In genomic region chr2:108316881-108317258, GRCh38 we compare ENCODE assay signal across 24 cellular contexts. TPM values are rescaled to one million over a fixed set of nuclear protein-coding genes. Genes with fewer than 3 reads are reported as not detected.
DNase-seq lines count a peak whose midpoint lies in the region; ATAC-seq and TF ChIP-seq lines count a peak whose summit lies in the region.
"Had no signal": no experiment of that assay in that cellular context is flagged by ENCODE, and none has a peak within 500 bp of the region (broad histone marks: within the 10 kb centered on the region; RNA-seq: fewer than 3 reads in every experiment).

No MANE protein-coding gene starts in this region.

- DNase-seq in colonic mucosa = no peak
- DNase-seq in sciatic nerve (ENCODE audit: low spot score) = no peak
- no peak for DNase-seq in dedifferentiated amniotic fluid mesenchymal stem cell (ENCODE audit: extremely low spot score)
- DNase-seq: activated CD8-positive, alpha-beta T cell treated with anti-CD3 and anti-CD28 coated beads for 36 hours; BE2C; HCEC 1CT; heart right ventricle; immature natural killer cell; left ventricle myocardium inferior; naive B cell; SK-N-SH; T-helper 17 cell; transverse colon had no signal

- H3K4me1 Mint-ChIP-seq in stimulated activated memory B cell treated with anti-CD40 and anti-IgM and Interleukin-4, amounts not matched to agents 10 μg/mL and 1 μg/mL and 100 μg/mL, for 72 hours = no peaks in the 10 kb centered on the region
- H3K4me1 Mint-ChIP-seq: immature natural killer cell, naive B cell had no signal

- H3K36me3 ChIP-seq in HUES6 (ENCODE audit: control insufficient read depth, insufficient read depth, low read length) (no peaks in the 10 kb centered on the region), colonic mucosa (no peaks in the 10 kb centered on the region), iPS-20b (ENCODE audit: insufficient read depth, low read depth, low read length) (no peaks in the 10 kb centered on the region)
- H3K36me3 ChIP-seq: BE2C, cardiac muscle cell, heart right ventricle, left ventricle myocardium inferior, transverse colon had no signal

- peaks cover 8% of the 10 kb centered on the region for H3K27me3 Mint-ChIP-seq in stimulated activated memory B cell treated with anti-CD40 and anti-IgM and Interleukin-4, amounts not matched to agents 10 μg/mL and 1 μg/mL and 100 μg/mL, for 72 hours
- H3K27me3 Mint-ChIP-seq: activated CD8-positive, alpha-beta T cell treated with anti-CD3 and anti-CD28 coated beads for 36 hours; dendritic cell treated with granulocyte-macrophage colony-stimulating factor and Interleukin-4, amounts not matched to agents 40 ng/mL and 50 ng/mL, for 4 days had no signal

- no peak overlapping the region for H3K4me3 Mint-ChIP-seq in stimulated activated memory B cell treated with anti-CD40 and anti-IgM and Interleukin-4, amounts not matched to agents 10 μg/mL and 1 μg/mL and 100 μg/mL, for 72 hours
- H3K4me3 Mint-ChIP-seq: activated CD8-positive, alpha-beta T cell treated with anti-CD3 and anti-CD28 coated beads for 36 hours; dendritic cell treated with granulocyte-macrophage colony-stimulating factor and Interleukin-4, amounts not matched to agents 40 ng/mL and 50 ng/mL, for 4 days; immature natural killer cell; naive B cell; T-helper 17 cell had no signal

- H3K9me3 ChIP-seq in HUES6 (ENCODE audit: control insufficient read depth, insufficient read depth, low read depth, low read length) (0 out of 2 replicates have a peak, but pooled peaks cover 7% of the 10 kb centered on the region), colonic mucosa (no peaks in the 10 kb centered on the region), iPS-20b (ENCODE audit: insufficient read depth, low read depth, low read length) (no peaks in the 10 kb centered on the region)
- H3K9me3 ChIP-seq: BE2C, heart right ventricle, left ventricle myocardium inferior, SK-N-SH, transverse colon had no signal

- H3K9ac ChIP-seq in HUES6 (ENCODE audit: low read length) (no peak overlapping the region), colonic mucosa (ENCODE audit: low read depth in 2 of 2, low read length in 2 of 2) (no peak overlapping the region), iPS-20b (ENCODE audit: low read depth, low read length) (no peak overlapping the region; the same call in 1 of the 2 replicates)
- H3K9ac ChIP-seq: SK-N-SH had no signal

- intact Hi-C loops in colonic mucosa (cut with DNase I) (no loop called here), sciatic nerve (cut with DNase I) (no loop called here)

- H3K4me3 ChIP-seq in HUES6 (ENCODE audit: low read depth, low read length) (peak overlapping the region; percentile 24), colonic mucosa (no peak overlapping the region), iPS-20b (ENCODE audit: low read length) (peak overlapping the region; percentile 48)
- H3K4me3 ChIP-seq: cardiac muscle cell, heart right ventricle, left ventricle myocardium inferior, skin epidermis, transverse colon had no signal

- no peaks in the 10 kb centered on the region for H3K36me3 Mint-ChIP-seq in stimulated activated memory B cell treated with anti-CD40 and anti-IgM and Interleukin-4, amounts not matched to agents 10 μg/mL and 1 μg/mL and 100 μg/mL, for 72 hours
- H3K36me3 Mint-ChIP-seq: activated naive CD4-positive, alpha-beta T cell treated with anti-CD3 and anti-CD28 coated beads, Interleukin-2, amount 50 U/mL, for 72 hours; immature natural killer cell; naive B cell had no signal

- H3K27me3 ChIP-seq in HUES6 (ENCODE audit: control insufficient read depth, insufficient read depth, low read length) = no peaks in the 10 kb centered on the region
- H3K27me3 ChIP-seq in colonic mucosa = no peaks in the 10 kb centered on the region
- H3K27me3 ChIP-seq in iPS-20b (ENCODE audit: insufficient read depth, low read length) = no peaks in the 10 kb centered on the region
- H3K27me3 ChIP-seq: BE2C, cardiac muscle cell, heart right ventricle, transverse colon had no signal

- H3K27ac Mint-ChIP-seq in stimulated activated memory B cell treated with anti-CD40 and anti-IgM and Interleukin-4, amounts not matched to agents 10 μg/mL and 1 μg/mL and 100 μg/mL, for 72 hours = no peak overlapping the region
- H3K27ac Mint-ChIP-seq: activated CD8-positive, alpha-beta T cell treated with anti-CD3 and anti-CD28 coated beads for 36 hours; activated naive CD4-positive, alpha-beta T cell treated with anti-CD3 and anti-CD28 coated beads, Interleukin-2, amount 50 U/mL, for 72 hours; activated T-helper 2 cell treated with anti-CD3 and anti-CD28 coated beads, Interferon-gamma antibody, Interleukin-2, Interleukin-4, amounts not matched to agents 10 μg/mL and 5 μg/mL and 100 μg/mL, durations not matched to agents 14 hours and 24 hours and 36 hours; dendritic cell treated with granulocyte-macrophage colony-stimulating factor and Interleukin-4, amounts not matched to agents 40 ng/mL and 50 ng/mL, for 4 days; immature natural killer cell; naive B cell; T-helper 17 cell had no signal

- ATAC-seq in sciatic nerve (peak; percentile 50), HG03108 (IDR thresholded peaks at IDR 0.05; ENCODE audit: unreplicated experiment) (no peak), GM21526 (IDR thresholded peaks at IDR 0.05; ENCODE audit: low FRiP score, unreplicated experiment) (no peak)
- no peak for ATAC-seq in stimulated activated memory B cell treated with anti-CD40 and anti-IgM and Interleukin-4, amounts not matched to agents 10 μg/mL and 1 μg/mL and 100 μg/mL, for 72 hours
- ATAC-seq: activated CD8-positive, alpha-beta T cell treated with anti-CD3 and anti-CD28 coated beads for 36 hours; activated naive CD4-positive, alpha-beta T cell treated with anti-CD3 and anti-CD28 coated beads, Interleukin-2, amount 50 U/mL, for 72 hours; T-helper 17 cell had no signal

- H3K27ac ChIP-seq in HUES6 (ENCODE audit: low read depth, low read length) (no peak overlapping the region; the same call in 1 of the 2 replicates), colonic mucosa (peak overlapping the region; percentile 48), iPS-20b (ENCODE audit: low read length) (no peak overlapping the region)
- H3K27ac ChIP-seq: cardiac muscle cell, heart right ventricle, left ventricle myocardium inferior, skin epidermis, transverse colon had no signal

- peaks cover 24% of the 10 kb centered on the region for H3K4me1 ChIP-seq in HUES6 (ENCODE audit: control insufficient read depth, insufficient read depth, low read length)
- peaks cover 13% of the 10 kb centered on the region for H3K4me1 ChIP-seq in colonic mucosa
- peaks cover 17% of the 10 kb centered on the region for H3K4me1 ChIP-seq in iPS-20b (ENCODE audit: insufficient read depth, low read length)
- H3K4me1 ChIP-seq: BE2C, left ventricle myocardium inferior had no signal

- no peaks in the 10 kb centered on the region for H3K9me3 Mint-ChIP-seq in stimulated activated memory B cell treated with anti-CD40 and anti-IgM and Interleukin-4, amounts not matched to agents 10 μg/mL and 1 μg/mL and 100 μg/mL, for 72 hours
- H3K9me3 Mint-ChIP-seq: activated CD8-positive, alpha-beta T cell treated with anti-CD3 and anti-CD28 coated beads for 36 hours; activated naive CD4-positive, alpha-beta T cell treated with anti-CD3 and anti-CD28 coated beads, Interleukin-2, amount 50 U/mL, for 72 hours; activated T-helper 2 cell treated with anti-CD3 and anti-CD28 coated beads, Interferon-gamma antibody, Interleukin-2, Interleukin-4, amounts not matched to agents 10 μg/mL and 5 μg/mL and 100 μg/mL, durations not matched to agents 14 hours and 24 hours and 36 hours; immature natural killer cell had no signal

- TF ChIP-seq CTCF in colonic mucosa (IDR thresholded peaks at IDR 0.05) = no peak

RNA-seq across cellular contexts. Expression of gene SULT1C2, which starts 28.2 kb away (rescaled TPM):
- total RNA-seq in colonic mucosa = 1 to 10 TPM; 5.3 to 6.1 TPM
- total RNA-seq in sciatic nerve = 3.3 TPM
- total RNA-seq: activated CD8-positive, alpha-beta T cell treated with anti-CD3 and anti-CD28 coated beads for 36 hours; activated naive CD4-positive, alpha-beta T cell treated with anti-CD3 and anti-CD28 coated beads, Interleukin-2, amount 50 U/mL, for 72 hours; activated T-helper 2 cell treated with anti-CD3 and anti-CD28 coated beads, Interferon-gamma antibody, Interleukin-2, Interleukin-4, amounts not matched to agents 10 μg/mL and 5 μg/mL and 100 μg/mL, durations not matched to agents 14 hours and 24 hours and 36 hours; NCI-H460; T-helper 17 cell; transverse colon had no signal
